1 cellular context compared by ENCODE assay signal in the genomic region with DNA sequence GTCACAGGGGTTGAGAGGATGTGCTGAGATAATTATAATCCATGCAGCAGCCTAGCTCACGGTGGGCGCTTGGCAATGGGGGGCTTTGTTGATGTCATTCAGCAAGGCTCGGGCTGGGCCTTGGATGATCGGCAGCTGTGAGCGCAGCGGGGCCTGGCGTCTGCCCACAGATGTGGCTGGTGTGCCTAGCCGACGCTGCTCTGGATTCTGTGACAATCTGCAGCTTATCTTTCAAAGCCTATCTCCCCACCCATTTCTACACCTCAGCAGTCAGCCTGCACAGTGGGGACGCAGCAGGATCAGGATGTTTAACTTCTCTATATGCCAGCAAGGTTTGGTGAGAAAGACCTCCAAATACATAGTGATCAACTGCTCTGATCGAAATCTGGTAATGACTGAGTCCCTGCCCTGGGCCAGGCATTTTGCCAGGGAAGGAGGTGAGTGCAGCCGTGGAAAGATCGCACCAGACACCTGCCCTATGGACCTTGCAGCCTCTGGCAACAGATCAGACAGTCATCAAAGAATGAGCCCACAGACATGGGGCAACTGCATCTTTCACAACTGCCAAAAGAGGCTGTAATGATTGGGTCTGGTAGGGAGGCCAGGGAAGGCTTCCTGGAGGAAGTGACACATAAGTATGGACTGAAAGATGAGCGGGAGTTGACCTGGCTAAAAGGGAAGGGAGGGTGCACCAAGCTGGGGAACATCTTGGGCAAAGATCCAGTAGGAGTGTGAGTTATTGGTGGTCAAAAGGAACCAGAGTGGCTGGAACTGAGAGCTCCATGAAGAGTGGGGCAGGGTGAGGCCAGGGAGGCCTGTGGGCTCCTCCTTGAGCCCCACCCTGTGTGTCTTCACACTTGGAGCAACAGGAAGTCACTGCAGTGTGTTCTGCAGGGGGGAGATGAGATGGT.
TF ChIP-seq lines count a peak whose summit lies in the region.

No MANE protein-coding gene starts in this region.

TF ChIP-seq in HEK293, 187 proteins besides CTCF, POLR2A, EP300 and RAD21 (continued from another document):
- TF ChIP-seq, protein P1, sequence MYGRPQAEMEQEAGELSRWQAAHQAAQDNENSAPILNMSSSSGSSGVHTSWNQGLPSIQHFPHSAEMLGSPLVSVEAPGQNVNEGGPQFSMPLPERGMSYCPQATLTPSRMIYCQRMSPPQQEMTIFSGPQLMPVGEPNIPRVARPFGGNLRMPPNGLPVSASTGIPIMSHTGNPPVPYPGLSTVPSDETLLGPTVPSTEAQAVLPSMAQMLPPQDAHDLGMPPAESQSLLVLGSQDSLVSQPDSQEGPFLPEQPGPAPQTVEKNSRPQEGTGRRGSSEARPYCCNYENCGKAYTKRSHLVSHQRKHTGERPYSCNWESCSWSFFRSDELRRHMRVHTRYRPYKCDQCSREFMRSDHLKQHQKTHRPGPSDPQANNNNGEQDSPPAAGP (tag by site-specific recombination; IDR thresholded peaks at IDR 0.05) = 0 out of 2 replicates have a peak, but pooled peaks have one; percentile 53
- TF ChIP-seq HOXA7 (CRISPR knock-in tag; IDR thresholded peaks at IDR 0.05; ENCODE audit: borderline replicate concordance) = no peak
- TF ChIP-seq, protein P2, sequence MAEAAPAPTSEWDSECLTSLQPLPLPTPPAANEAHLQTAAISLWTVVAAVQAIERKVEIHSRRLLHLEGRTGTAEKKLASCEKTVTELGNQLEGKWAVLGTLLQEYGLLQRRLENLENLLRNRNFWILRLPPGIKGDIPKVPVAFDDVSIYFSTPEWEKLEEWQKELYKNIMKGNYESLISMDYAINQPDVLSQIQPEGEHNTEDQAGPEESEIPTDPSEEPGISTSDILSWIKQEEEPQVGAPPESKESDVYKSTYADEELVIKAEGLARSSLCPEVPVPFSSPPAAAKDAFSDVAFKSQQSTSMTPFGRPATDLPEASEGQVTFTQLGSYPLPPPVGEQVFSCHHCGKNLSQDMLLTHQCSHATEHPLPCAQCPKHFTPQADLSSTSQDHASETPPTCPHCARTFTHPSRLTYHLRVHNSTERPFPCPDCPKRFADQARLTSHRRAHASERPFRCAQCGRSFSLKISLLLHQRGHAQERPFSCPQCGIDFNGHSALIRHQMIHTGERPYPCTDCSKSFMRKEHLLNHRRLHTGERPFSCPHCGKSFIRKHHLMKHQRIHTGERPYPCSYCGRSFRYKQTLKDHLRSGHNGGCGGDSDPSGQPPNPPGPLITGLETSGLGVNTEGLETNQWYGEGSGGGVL (tag by site-specific recombination; IDR thresholded peaks at IDR 0.05) = no peak
TF ChIP-seq in HEK293: peak in this region for 5.
